ENCODE assay signal across 22 cellular contexts in the genomic region with DNA sequence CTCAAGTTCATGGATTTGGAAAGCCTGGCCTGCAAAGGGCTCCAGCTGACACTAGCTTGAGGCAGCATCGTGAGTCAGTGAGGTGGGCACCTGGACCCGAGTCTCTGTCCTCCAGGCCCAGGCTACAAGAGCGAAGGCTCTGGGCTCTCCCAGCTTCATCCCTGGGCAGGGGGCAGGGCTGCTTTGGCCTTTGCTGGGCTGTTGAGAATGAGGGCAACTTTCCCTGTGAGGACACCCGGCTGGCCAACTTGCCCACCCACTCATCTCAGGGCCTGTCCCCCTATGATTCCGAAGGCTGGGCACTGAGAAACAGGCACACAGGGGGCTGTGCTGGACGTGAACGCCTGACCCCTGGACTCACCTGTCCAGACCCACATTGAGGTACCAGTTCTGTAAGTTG. TPM values are rescaled to one million over a fixed set of nuclear protein-coding genes. Genes with fewer than 3 reads are reported as not detected.
DNase-seq lines count a peak whose midpoint lies in the region; ATAC-seq, FAIRE-seq and TF ChIP-seq lines count a peak whose summit lies in the region.
"Had no signal": no experiment of that assay in that cellular context is flagged by ENCODE, and none has a peak within 500 bp of the region (broad histone marks: within the 10 kb centered on the region; RNA-seq: fewer than 3 reads in every experiment).

No MANE protein-coding gene starts in this region.

- TF ChIP-seq POLR2A in gastrocnemius medialis (IDR thresholded peaks at IDR 0.05) = no peak

- H3K27ac ChIP-seq in cardiac muscle cell (peak overlapping the region; percentile 92), ascending aorta (peak overlapping the region; percentile 36 to 61), kidney (ENCODE audit: low read depth in 2 of 2, low read length in 2 of 2) (no peak overlapping the region), gastrocnemius medialis (peak overlapping the region; percentile 58 to 99 (median 66))
- H3K27ac ChIP-seq: 22Rv1 had no signal

- intact Hi-C loops in left ventricle myocardium superior (cut with micrococcal nuclease) (no loop called here), ascending aorta (cut with DNase I) (loop anchor here (2.0 to 5.0 kb wide), 2 partner anchors 18 to 270 kb away; no protein-coding TSS in a partner anchor), kidney (cut with DNase I) (loop anchor here (5.0 kb wide), 1 partner anchor 210 kb away; no protein-coding TSS in a partner anchor), gastrocnemius medialis (cut with DNase I; ENCODE audit: low total_unique reads) (no loop called here), left colon (cut with DNase I, micrococcal nuclease) (no loop called here)

- H3K9ac ChIP-seq in kidney (ENCODE audit: low read length in 2 of 2) = no peak overlapping the region

- H3K9me3 ChIP-seq in cardiac muscle cell (ENCODE audit: low read depth) (no peaks in the 10 kb centered on the region), ascending aorta (no peaks in the 10 kb centered on the region), kidney (ENCODE audit: control insufficient read depth in 1 of 2, low read length in 2 of 2) (no peaks in the 10 kb centered on the region), gastrocnemius medialis (no peaks in the 10 kb centered on the region)
- H3K9me3 ChIP-seq: HAP-1 had no signal

- H3K27me3 ChIP-seq in cardiac muscle cell (no peaks in the 10 kb centered on the region), ascending aorta (no peaks in the 10 kb centered on the region), gastrocnemius medialis (no peaks in the 10 kb centered on the region)

- TF ChIP-seq CTCF in cardiac muscle cell (IDR thresholded peaks at IDR 0.05; ENCODE audit: low read depth, low read length) (no peak), ascending aorta (IDR thresholded peaks at IDR 0.05) (no peak), kidney (IDR thresholded peaks at IDR 0.05; ENCODE audit: borderline replicate concordance, extremely low read depth, insufficient read depth) (no peak), gastrocnemius medialis (IDR thresholded peaks at IDR 0.05 in 4 of 5, conservative IDR thresholded peaks at IDR 0.05 in 1 of 5) (no peak)

- H3K36me3 ChIP-seq in cardiac muscle cell (peaks cover 38% of the 10 kb centered on the region), ascending aorta (peaks cover 26 to 39% of the 10 kb centered on the region in 2 donors), kidney (ENCODE audit: control insufficient read depth in 1 of 2, insufficient read depth in 2 of 2, low read length in 2 of 2) (no peaks in the 10 kb centered on the region), gastrocnemius medialis (peaks cover 0 to 42% of the 10 kb centered on the region in 2 donors)
- H3K36me3 ChIP-seq: HAP-1 had no signal

- H3K4me1 ChIP-seq in cardiac muscle cell (ENCODE audit: low read depth) = peaks cover 43% of the 10 kb centered on the region
- H3K4me1 ChIP-seq in ascending aorta = peaks cover 10 to 25% of the 10 kb centered on the region in 2 donors
- H3K4me1 ChIP-seq in kidney (ENCODE audit: control insufficient read depth in 1 of 2, insufficient read depth in 1 of 2, low read depth in 1 of 2, low read length in 2 of 2) = peaks cover 0 to 11% of the 10 kb centered on the region in 2 donors
- peaks cover 38 to 40% of the 10 kb centered on the region in 2 donors for H3K4me1 ChIP-seq in gastrocnemius medialis
- H3K4me1 ChIP-seq: HAP-1 had no signal

- ATAC-seq in left ventricle myocardium superior (no peak), gastrocnemius medialis (no peak), left colon (no peak)
- ATAC-seq: CD8-positive, alpha-beta T cell had no signal

- FAIRE-seq in kidney (lab: Jason Lieb, UNC) = no peak
- FAIRE-seq in urothelium cell line (lab: Jason Lieb, UNC) = no peak
- FAIRE-seq: D721Med, GM12892 had no signal

- DNase-seq in cardiac muscle cell (ENCODE audit: low read depth in 1 of 2, low spot score in 1 of 2) (no peak), left ventricle myocardium superior (no peak), ascending aorta (ENCODE audit: low spot score in 2 of 2) (no peak), kidney (peak; percentile 55), gastrocnemius medialis (no peak), NOMO-1 (lab: John Stamatoyannopoulos, UW; ENCODE audit: unreplicated experiment in 2 of 2) (no peak), urothelium cell line (ENCODE audit: low spot score) (no peak), left colon (no peak)
- DNase-seq: CD8-positive, alpha-beta T cell; COR-L47; DMS153; DND-41; GDM1; GOT3 had no signal

- H3K4me3 ChIP-seq in cardiac muscle cell (no peak overlapping the region), ascending aorta (no peak overlapping the region), kidney (ENCODE audit: low read length in 2 of 2) (no peak overlapping the region), gastrocnemius medialis (no peak overlapping the region)
- H3K4me3 ChIP-seq: HAP-1 had no signal

- in situ Hi-C loops in gastrocnemius medialis (cut with MboI; ENCODE audit: low sequenced_read_pairs in 4 of 4) = loop anchor here in 1 of 4 donors (10.0 kb wide), 1 partner anchor 202 kb away; no protein-coding TSS in a partner anchor

RNA-seq across cellular contexts. Expression of gene LDB3, which starts 24.4 kb away (rescaled TPM):
- total RNA-seq in cardiac muscle cell = 202 and 213 TPM in 2 replicates
- 266 and 317 TPM in 2 replicates for polyA plus RNA-seq in cardiac muscle cell
- 1,459 TPM for total RNA-seq in left ventricle myocardium superior
- 27.4 TPM for total RNA-seq in ascending aorta
- 7.7 TPM for total RNA-seq in kidney
- 3.3 TPM for polyA plus RNA-seq in kidney (ENCODE audit: insufficient read depth, low read depth, low replicate concordance)
- total RNA-seq in gastrocnemius medialis = 100 to 1,000 TPM; 164 to 305 (median 227) TPM
- total RNA-seq in left colon = 1 to 10 TPM in 1 of 2 donors, under 1 TPM in 1; 0.31 to 4.3 TPM
- total RNA-seq: CD8-positive, alpha-beta T cell; HT1080 had no signal
- polyA plus RNA-seq: CD14-positive monocyte had no signal

RNA-seq across cellular contexts. Expression of gene OPN4, which starts 38.3 kb away (rescaled TPM):
- total RNA-seq in cardiac muscle cell (0.18 TPM in 1 of 2 replicates, not detected in the other), left ventricle myocardium superior (0.25 TPM), ascending aorta (not detected), kidney (not detected), gastrocnemius medialis (1 to 10 TPM in 1 of 4 donors, under 1 TPM in 2, not detected in 1; 0.13 to 4.2 (median 0.92) TPM), left colon (under 1 TPM; 0.15 to 0.20 TPM)
- polyA plus RNA-seq in cardiac muscle cell (0.24 TPM in 1 of 2 replicates, not detected in the other), kidney (ENCODE audit: insufficient read depth, low read depth, low replicate concordance) (not detected)
- total RNA-seq: A673; CD8-positive, alpha-beta T cell; HT1080 had no signal
- polyA plus RNA-seq: BJ, CD14-positive monocyte had no signal

Comparison
In these comparisons a context has a peak if more than half of its experiments do, and no peak if none do; other contexts are left out.
1. H3K27ac ChIP-seq: peak in cardiac muscle cell (single experiment), ascending aorta (2 of 2) and gastrocnemius medialis (4 of 4); none in kidney (0 of 2).
2. intact Hi-C loops: an anchor here in ascending aorta (2.0 to 5.0 kb wide) and kidney (5.0 kb wide); none called in left ventricle myocardium superior, gastrocnemius medialis and left colon.